ENCODE assay signal across 1 cellular context in the genomic region with DNA sequence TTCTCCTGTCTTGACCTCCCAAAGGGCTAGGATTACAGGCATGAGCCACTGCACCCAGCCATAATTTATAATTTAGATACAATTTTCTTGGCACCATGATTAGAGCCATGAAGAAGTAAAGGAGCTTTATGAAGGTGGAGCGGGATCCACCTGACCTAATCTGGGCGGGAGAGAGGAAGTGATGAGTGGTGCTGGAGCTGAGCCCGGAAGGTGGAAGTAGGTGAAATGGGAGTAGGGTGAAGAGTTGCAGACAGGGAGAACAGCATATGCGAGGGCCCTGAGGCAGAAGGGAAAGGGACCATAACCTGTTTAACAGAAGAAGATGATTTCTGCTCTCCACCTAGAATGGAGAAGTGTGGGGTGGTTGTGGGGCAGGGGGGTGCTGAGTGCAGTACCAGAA.
TF ChIP-seq lines count a peak whose summit lies in the region.

No MANE protein-coding gene starts in this region.

TF ChIP-seq in WTC11, 78 proteins besides CTCF, POLR2A, EP300 and RAD21 (continued from another document):
- TF ChIP-seq, protein P1, sequence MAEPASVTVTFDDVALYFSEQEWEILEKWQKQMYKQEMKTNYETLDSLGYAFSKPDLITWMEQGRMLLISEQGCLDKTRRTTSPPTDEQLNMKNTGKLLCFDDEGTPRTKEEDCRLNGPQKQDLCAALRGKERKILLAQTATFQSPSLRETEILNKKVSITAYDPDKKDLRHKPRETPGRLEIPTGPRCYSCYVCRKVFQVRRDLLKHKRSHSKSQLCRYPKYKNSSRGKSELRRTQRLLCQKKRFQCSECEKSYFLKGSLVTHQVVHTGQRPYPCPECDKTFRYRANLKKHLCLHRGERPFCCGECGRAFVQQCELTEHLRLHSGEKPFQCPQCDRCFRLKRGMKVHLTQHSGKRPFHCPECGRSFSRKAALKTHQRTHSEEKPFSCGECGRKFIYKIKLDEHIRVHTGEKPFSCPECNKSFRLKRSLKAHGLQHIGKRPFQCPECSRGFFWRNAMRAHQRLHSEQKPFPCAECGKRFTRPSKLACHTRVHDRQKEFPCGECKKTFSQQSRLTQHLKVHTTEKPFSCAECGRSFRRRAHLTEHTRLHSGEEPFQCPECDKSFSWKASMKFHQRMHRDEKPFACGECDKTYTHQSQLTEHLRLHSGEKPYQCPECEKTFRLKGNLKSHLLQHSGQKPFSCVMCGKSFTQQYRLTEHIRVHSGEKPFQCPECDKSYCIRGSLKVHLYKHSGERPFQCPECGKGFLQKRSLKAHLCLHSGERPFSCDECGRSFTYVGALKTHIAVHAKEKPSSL (CRISPR knock-in tag; conservative IDR thresholded peaks at IDR 0.05) = no peak
- TF ChIP-seq, protein P2, sequence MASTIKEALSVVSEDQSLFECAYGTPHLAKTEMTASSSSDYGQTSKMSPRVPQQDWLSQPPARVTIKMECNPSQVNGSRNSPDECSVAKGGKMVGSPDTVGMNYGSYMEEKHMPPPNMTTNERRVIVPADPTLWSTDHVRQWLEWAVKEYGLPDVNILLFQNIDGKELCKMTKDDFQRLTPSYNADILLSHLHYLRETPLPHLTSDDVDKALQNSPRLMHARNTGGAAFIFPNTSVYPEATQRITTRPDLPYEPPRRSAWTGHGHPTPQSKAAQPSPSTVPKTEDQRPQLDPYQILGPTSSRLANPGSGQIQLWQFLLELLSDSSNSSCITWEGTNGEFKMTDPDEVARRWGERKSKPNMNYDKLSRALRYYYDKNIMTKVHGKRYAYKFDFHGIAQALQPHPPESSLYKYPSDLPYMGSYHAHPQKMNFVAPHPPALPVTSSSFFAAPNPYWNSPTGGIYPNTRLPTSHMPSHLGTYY (CRISPR knock-in tag; IDR thresholded peaks at IDR 0.05) = no peak
- TF ChIP-seq TP53 (CRISPR knock-in tag; IDR thresholded peaks at IDR 0.05) = no peak
- no peak for TF ChIP-seq ZNF423 (CRISPR knock-in tag; IDR thresholded peaks at IDR 0.05)
TF ChIP-seq in WTC11: peak in this region for 0.
